ENCODE assay signal across 34 cellular contexts in genomic region chr17:67003231-67003630, GRCh38. TPM values are rescaled to one million over a fixed set of nuclear protein-coding genes. Genes with fewer than 3 reads are reported as not detected.
"Had no signal": no experiment of that assay in that cellular context is flagged by ENCODE, and none has a peak within 500 bp of the region (broad histone marks: within the 10 kb centered on the region; RNA-seq: fewer than 3 reads in every experiment).

No MANE protein-coding gene starts in this region.

- DNase-seq: activated B cell treated with CpG ODN at 0.5 μM for 24 hours; activated CD4-positive, alpha-beta memory T cell treated with anti-CD3 and anti-CD28 coated beads for 36 hours; activated CD4-positive, alpha-beta T cell treated with anti-CD3 and anti-CD28 coated beads for 4 hours; activated CD4-positive, alpha-beta T cell treated with anti-CD3 and anti-CD28 coated beads, Interleukin-2, amount 10 ng/mL, durations not matched to agents 24 days and 14 days; activated CD4-positive, alpha-beta T cell treated with anti-CD3 and anti-CD28 coated beads, Interleukin-2, amount 50 U/mL, for 1 hour; activated CD4-positive, alpha-beta T cell treated with anti-CD3 and anti-CD28 coated beads, Interleukin-2, amount 50 U/mL, for 4 hours; activated CD4-positive, CD25-positive, alpha-beta regulatory T cell treated with anti-CD3 and anti-CD28 coated beads, Interleukin-2, amount 50 U/mL, for 72 hours; activated CD8-positive, alpha-beta memory T cell treated with anti-CD3 and anti-CD28 coated beads for 24 hours; activated CD8-positive, alpha-beta memory T cell treated with anti-CD3 and anti-CD28 coated beads, Interleukin-2, amount 10 ng/mL, durations not matched to agents 7 days and 5 days; activated CD8-positive, alpha-beta memory T cell treated with anti-CD3 and anti-CD28 coated beads, Interleukin-2, amount 50 U/mL, for 48 hours; activated CD8-positive, alpha-beta T cell treated with anti-CD3 and anti-CD28 coated beads, Interleukin-2, amount 10 ng/mL, durations not matched to agents 7 days and 5 days; activated effector memory CD4-positive, alpha-beta T cell treated with Interleukin-2 at 50 U/mL for 16 hours; activated gamma-delta T cell; activated naive CD4-positive, alpha-beta T cell treated with anti-CD3 and anti-CD28 coated beads, Interleukin-2, amount 10 ng/mL, durations not matched to agents 7 days and 5 days; activated naive CD4-positive, alpha-beta T cell treated with Interleukin-2 at 50 U/mL for 16 hours; activated naive CD8-positive, alpha-beta T cell treated with anti-CD3 and anti-CD28 coated beads, Interleukin-2, amount 10 ng/mL, durations not matched to agents 7 days and 5 days; activated naive CD8-positive, alpha-beta T cell treated with anti-CD3 and anti-CD28 coated beads, Interleukin-2, amount 50 U/mL, for 24 hours; activated T-cell treated with anti-CD3 and anti-CD28 coated beads, Interleukin-2, amount 50 U/mL, for 24 hours; activated T-cell treated with anti-CD3 and anti-CD28 coated beads, Interleukin-2, amount 50 U/mL, for 48 hours; amygdala; anterior cingulate cortex; body of pancreas; brain microvascular endothelial cell; cerebellar nuclear complex; T-helper 2 cell; T-helper 9 cell had no signal

- H3K4me3 ChIP-seq: body of pancreas, breast epithelium had no signal

- H3K27me3 ChIP-seq: body of pancreas, brain microvascular endothelial cell, breast epithelium had no signal

- H3K36me3 ChIP-seq: brain microvascular endothelial cell, breast epithelium had no signal

- H3K27ac ChIP-seq: body of pancreas, brain microvascular endothelial cell, breast epithelium, VCaP had no signal

- H3K9me3 ChIP-seq: body of pancreas, breast epithelium had no signal

- H3K4me1 ChIP-seq: body of pancreas, breast epithelium had no signal

- FAIRE-seq: astrocyte, TTC549 had no signal

- ATAC-seq: activated CD8-positive, alpha-beta memory T cell treated with anti-CD3 and anti-CD28 coated beads, Interleukin-2, amount 10 ng/mL, durations not matched to agents 7 days and 5 days; activated CD8-positive, alpha-beta T cell treated with anti-CD3 and anti-CD28 coated beads, Interleukin-2, amount 10 ng/mL, durations not matched to agents 7 days and 5 days; activated naive CD8-positive, alpha-beta T cell treated with anti-CD3 and anti-CD28 coated beads, Interleukin-2, amount 50 U/mL, for 24 hours; body of pancreas had no signal

RNA-seq across cellular contexts. Expression of gene CACNG4, which starts 38.7 kb away (rescaled TPM):
- total RNA-seq: activated B cell treated with CpG ODN at 0.5 μM for 24 hours; activated CD4-positive, alpha-beta memory T cell treated with anti-CD3 and anti-CD28 coated beads for 36 hours; activated CD4-positive, alpha-beta T cell treated with anti-CD3 and anti-CD28 coated beads, Interleukin-2, amount 10 ng/mL, durations not matched to agents 24 days and 14 days; activated CD8-positive, alpha-beta memory T cell treated with anti-CD3 and anti-CD28 coated beads, Interleukin-2, amount 10 ng/mL, durations not matched to agents 7 days and 5 days; activated CD8-positive, alpha-beta T cell treated with anti-CD3 and anti-CD28 coated beads, Interleukin-2, amount 10 ng/mL, durations not matched to agents 7 days and 5 days; activated naive CD8-positive, alpha-beta T cell treated with anti-CD3 and anti-CD28 coated beads, Interleukin-2, amount 10 ng/mL, durations not matched to agents 7 days and 5 days; activated T-helper 2 cell treated with anti-CD3 and anti-CD28 coated beads, Interferon-gamma antibody, Interleukin-2, Interleukin-4, amounts not matched to agents 10 μg/mL and 5 μg/mL and 100 μg/mL, durations not matched to agents 14 hours and 24 hours and 36 hours had no signal

RNA-seq across cellular contexts. Expression of gene CACNG1, which starts 41.1 kb away (rescaled TPM):
- total RNA-seq: activated B cell treated with CpG ODN at 0.5 μM for 24 hours; activated CD4-positive, alpha-beta memory T cell treated with anti-CD3 and anti-CD28 coated beads for 36 hours; activated CD4-positive, alpha-beta T cell treated with anti-CD3 and anti-CD28 coated beads, Interleukin-2, amount 10 ng/mL, durations not matched to agents 24 days and 14 days; activated CD8-positive, alpha-beta memory T cell treated with anti-CD3 and anti-CD28 coated beads, Interleukin-2, amount 10 ng/mL, durations not matched to agents 7 days and 5 days; activated CD8-positive, alpha-beta T cell treated with anti-CD3 and anti-CD28 coated beads, Interleukin-2, amount 10 ng/mL, durations not matched to agents 7 days and 5 days; activated naive CD8-positive, alpha-beta T cell treated with anti-CD3 and anti-CD28 coated beads, Interleukin-2, amount 10 ng/mL, durations not matched to agents 7 days and 5 days; activated T-helper 2 cell treated with anti-CD3 and anti-CD28 coated beads, Interferon-gamma antibody, Interleukin-2, Interleukin-4, amounts not matched to agents 10 μg/mL and 5 μg/mL and 100 μg/mL, durations not matched to agents 14 hours and 24 hours and 36 hours; astrocyte; body of pancreas; breast epithelium; cardiac septum; chondrocyte had no signal
- polyA plus RNA-seq: adipose tissue had no signal
